In the genomic region with DNA sequence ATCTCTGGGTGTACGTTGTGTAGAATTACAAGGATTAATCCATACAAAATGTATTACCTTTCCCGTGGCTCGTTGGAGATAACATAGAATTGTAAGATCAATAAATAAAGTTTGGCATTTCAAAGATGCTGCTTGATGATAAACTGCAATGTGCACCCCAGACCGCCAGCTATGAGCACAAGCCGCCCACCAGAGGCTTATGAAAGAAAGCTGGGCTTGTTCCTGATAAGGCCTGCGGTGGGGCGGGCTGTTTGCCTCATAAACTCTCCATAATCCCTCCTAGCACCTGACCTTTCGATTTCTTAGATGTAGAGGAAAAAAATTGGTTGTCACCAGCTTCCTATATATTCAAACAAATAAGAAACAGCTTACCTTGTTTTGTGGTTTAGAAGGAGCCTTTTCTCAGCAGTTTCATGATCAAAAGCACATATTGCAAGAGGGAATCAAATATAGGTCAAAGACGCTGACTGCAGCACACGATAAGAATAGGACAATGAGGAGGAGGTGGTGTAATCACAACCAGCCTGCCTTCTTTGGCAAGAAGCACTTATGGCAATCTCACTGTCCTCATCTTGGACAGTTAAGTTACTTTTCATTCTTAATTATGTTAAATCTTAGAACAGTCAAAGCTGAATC, we compare ENCODE assay signal across 1 cellular context.
TF ChIP-seq lines count a peak whose summit lies in the region.

No MANE protein-coding gene starts in this region.

TF ChIP-seq in GM23338, 12 proteins besides CTCF, POLR2A, EP300 and RAD21:
- TF ChIP-seq, protein P1, sequence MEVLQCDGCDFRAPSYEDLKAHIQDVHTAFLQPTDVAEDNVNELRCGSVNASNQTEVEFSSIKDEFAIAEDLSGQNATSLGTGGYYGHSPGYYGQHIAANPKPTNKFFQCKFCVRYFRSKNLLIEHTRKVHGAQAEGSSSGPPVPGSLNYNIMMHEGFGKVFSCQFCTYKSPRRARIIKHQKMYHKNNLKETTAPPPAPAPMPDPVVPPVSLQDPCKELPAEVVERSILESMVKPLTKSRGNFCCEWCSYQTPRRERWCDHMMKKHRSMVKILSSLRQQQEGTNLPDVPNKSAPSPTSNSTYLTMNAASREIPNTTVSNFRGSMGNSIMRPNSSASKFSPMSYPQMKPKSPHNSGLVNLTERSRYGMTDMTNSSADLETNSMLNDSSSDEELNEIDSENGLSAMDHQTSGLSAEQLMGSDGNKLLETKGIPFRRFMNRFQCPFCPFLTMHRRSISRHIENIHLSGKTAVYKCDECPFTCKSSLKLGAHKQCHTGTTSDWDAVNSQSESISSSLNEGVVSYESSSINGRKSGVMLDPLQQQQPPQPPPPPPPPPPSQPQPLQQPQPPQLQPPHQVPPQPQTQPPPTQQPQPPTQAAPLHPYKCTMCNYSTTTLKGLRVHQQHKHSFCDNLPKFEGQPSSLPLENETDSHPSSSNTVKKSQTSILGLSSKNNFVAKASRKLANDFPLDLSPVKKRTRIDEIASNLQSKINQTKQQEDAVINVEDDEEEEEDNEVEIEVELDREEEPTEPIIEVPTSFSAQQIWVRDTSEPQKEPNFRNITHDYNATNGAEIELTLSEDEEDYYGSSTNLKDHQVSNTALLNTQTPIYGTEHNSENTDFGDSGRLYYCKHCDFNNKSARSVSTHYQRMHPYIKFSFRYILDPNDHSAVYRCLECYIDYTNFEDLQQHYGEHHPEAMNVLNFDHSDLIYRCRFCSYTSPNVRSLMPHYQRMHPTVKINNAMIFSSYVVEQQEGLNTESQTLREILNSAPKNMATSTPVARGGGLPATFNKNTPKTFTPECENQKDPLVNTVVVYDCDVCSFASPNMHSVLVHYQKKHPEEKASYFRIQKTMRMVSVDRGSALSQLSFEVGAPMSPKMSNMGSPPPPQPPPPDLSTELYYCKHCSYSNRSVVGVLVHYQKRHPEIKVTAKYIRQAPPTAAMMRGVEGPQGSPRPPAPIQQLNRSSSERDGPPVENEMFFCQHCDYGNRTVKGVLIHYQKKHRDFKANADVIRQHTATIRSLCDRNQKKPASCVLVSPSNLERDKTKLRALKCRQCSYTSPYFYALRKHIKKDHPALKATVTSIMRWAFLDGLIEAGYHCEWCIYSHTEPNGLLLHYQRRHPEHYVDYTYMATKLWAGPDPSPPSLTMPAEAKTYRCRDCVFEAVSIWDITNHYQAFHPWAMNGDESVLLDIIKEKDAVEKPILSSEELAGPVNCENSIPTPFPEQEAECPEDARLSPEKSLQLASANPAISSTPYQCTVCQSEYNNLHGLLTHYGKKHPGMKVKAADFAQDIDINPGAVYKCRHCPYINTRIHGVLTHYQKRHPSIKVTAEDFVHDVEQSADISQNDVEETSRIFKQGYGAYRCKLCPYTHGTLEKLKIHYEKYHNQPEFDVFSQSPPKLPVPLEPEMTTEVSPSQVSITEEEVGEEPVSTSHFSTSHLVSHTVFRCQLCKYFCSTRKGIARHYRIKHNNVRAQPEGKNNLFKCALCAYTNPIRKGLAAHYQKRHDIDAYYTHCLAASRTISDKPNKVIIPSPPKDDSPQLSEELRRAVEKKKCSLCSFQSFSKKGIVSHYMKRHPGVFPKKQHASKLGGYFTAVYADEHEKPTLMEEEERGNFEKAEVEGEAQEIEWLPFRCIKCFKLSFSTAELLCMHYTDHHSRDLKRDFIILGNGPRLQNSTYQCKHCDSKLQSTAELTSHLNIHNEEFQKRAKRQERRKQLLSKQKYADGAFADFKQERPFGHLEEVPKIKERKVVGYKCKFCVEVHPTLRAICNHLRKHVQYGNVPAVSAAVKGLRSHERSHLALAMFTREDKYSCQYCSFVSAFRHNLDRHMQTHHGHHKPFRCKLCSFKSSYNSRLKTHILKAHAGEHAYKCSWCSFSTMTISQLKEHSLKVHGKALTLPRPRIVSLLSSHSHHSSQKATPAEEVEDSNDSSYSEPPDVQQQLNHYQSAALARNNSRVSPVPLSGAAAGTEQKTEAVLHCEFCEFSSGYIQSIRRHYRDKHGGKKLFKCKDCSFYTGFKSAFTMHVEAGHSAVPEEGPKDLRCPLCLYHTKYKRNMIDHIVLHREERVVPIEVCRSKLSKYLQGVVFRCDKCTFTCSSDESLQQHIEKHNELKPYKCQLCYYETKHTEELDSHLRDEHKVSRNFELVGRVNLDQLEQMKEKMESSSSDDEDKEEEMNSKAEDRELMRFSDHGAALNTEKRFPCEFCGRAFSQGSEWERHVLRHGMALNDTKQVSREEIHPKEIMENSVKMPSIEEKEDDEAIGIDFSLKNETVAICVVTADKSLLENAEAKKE (CRISPR knock-in tag; IDR thresholded peaks at IDR 0.05), result no peak
- TF ChIP-seq STAT1 (IDR thresholded peaks at IDR 0.05; ENCODE audit: unreplicated experiment) (no peak), EZH2phosphoT487 (IDR thresholded peaks at IDR 0.05; ENCODE audit: unreplicated experiment) (no peak), ZNF114 (CRISPR knock-in tag; IDR thresholded peaks at IDR 0.05) (no peak), ZNF331 (CRISPR knock-in tag; IDR thresholded peaks at IDR 0.05; ENCODE audit: low read depth) (no peak), POLR2AphosphoS5 (IDR thresholded peaks at IDR 0.05; ENCODE audit: low read depth) (no peak), CREB1 (CRISPR knock-in tag; IDR thresholded peaks at IDR 0.05; ENCODE audit: low read depth) (no peak), EZH2 (IDR thresholded peaks at IDR 0.05; ENCODE audit: low read depth, unreplicated experiment) (no peak), JUNB (IDR thresholded peaks at IDR 0.05; ENCODE audit: unreplicated experiment) (no peak), NANOG (IDR thresholded peaks at IDR 0.05; ENCODE audit: borderline replicate concordance) (no peak)
- TF ChIP-seq, protein P2, sequence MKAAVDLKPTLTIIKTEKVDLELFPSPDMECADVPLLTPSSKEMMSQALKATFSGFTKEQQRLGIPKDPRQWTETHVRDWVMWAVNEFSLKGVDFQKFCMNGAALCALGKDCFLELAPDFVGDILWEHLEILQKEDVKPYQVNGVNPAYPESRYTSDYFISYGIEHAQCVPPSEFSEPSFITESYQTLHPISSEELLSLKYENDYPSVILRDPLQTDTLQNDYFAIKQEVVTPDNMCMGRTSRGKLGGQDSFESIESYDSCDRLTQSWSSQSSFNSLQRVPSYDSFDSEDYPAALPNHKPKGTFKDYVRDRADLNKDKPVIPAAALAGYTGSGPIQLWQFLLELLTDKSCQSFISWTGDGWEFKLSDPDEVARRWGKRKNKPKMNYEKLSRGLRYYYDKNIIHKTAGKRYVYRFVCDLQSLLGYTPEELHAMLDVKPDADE (IDR thresholded peaks at IDR 0.05), result no peak
- TF ChIP-seq, protein P3, sequence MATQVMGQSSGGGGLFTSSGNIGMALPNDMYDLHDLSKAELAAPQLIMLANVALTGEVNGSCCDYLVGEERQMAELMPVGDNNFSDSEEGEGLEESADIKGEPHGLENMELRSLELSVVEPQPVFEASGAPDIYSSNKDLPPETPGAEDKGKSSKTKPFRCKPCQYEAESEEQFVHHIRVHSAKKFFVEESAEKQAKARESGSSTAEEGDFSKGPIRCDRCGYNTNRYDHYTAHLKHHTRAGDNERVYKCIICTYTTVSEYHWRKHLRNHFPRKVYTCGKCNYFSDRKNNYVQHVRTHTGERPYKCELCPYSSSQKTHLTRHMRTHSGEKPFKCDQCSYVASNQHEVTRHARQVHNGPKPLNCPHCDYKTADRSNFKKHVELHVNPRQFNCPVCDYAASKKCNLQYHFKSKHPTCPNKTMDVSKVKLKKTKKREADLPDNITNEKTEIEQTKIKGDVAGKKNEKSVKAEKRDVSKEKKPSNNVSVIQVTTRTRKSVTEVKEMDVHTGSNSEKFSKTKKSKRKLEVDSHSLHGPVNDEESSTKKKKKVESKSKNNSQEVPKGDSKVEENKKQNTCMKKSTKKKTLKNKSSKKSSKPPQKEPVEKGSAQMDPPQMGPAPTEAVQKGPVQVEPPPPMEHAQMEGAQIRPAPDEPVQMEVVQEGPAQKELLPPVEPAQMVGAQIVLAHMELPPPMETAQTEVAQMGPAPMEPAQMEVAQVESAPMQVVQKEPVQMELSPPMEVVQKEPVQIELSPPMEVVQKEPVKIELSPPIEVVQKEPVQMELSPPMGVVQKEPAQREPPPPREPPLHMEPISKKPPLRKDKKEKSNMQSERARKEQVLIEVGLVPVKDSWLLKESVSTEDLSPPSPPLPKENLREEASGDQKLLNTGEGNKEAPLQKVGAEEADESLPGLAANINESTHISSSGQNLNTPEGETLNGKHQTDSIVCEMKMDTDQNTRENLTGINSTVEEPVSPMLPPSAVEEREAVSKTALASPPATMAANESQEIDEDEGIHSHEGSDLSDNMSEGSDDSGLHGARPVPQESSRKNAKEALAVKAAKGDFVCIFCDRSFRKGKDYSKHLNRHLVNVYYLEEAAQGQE (IDR thresholded peaks at IDR 0.05; ENCODE audit: unreplicated experiment), result no peak
